ENCODE assay signal across 19 cellular contexts in genomic region chr11:32489464-32489863, GRCh38. TPM values are rescaled to one million over a fixed set of nuclear protein-coding genes. Genes with fewer than 3 reads are reported as not detected.
"Had no signal": no experiment of that assay in that cellular context is flagged by ENCODE, and none has a peak within 500 bp of the region (broad histone marks: within the 10 kb centered on the region; RNA-seq: fewer than 3 reads in every experiment).

No MANE protein-coding gene starts in this region.

- H3K4me3 Mint-ChIP-seq: activated CD8-positive, alpha-beta T cell treated with anti-CD3 and anti-CD28 coated beads for 36 hours; activated naive CD8-positive, alpha-beta T cell treated with anti-CD3 and anti-CD28 coated beads for 36 hours; natural killer cell; stimulated activated memory B cell treated with anti-CD40 and anti-IgM and Interleukin-4, amounts not matched to agents 10 μg/mL and 1 μg/mL and 100 μg/mL, for 72 hours had no signal

- H3K27me3 Mint-ChIP-seq: activated CD8-positive, alpha-beta T cell treated with anti-CD3 and anti-CD28 coated beads for 36 hours; stimulated activated memory B cell treated with anti-CD40 and anti-IgM and Interleukin-4, amounts not matched to agents 10 μg/mL and 1 μg/mL and 100 μg/mL, for 72 hours had no signal

- H3K27ac ChIP-seq: body of pancreas, left lung, thyroid gland had no signal

- ATAC-seq: activated CD8-positive, alpha-beta T cell treated with anti-CD3 and anti-CD28 coated beads for 36 hours; body of pancreas; left lung; natural killer cell; stimulated activated memory B cell treated with anti-CD40 and anti-IgM and Interleukin-4, amounts not matched to agents 10 μg/mL and 1 μg/mL and 100 μg/mL, for 72 hours had no signal

- H3K36me3 ChIP-seq: left lung, thyroid gland had no signal

- H3K9me3 Mint-ChIP-seq: activated CD8-positive, alpha-beta T cell treated with anti-CD3 and anti-CD28 coated beads for 36 hours; activated naive CD8-positive, alpha-beta T cell treated with anti-CD3 and anti-CD28 coated beads for 36 hours; natural killer cell; stimulated activated memory B cell treated with anti-CD40 and anti-IgM and Interleukin-4, amounts not matched to agents 10 μg/mL and 1 μg/mL and 100 μg/mL, for 72 hours had no signal

- H3K4me1 ChIP-seq: left lung, thyroid gland had no signal

- H3K4me1 Mint-ChIP-seq: activated naive CD8-positive, alpha-beta T cell treated with anti-CD3 and anti-CD28 coated beads for 36 hours; natural killer cell; stimulated activated memory B cell treated with anti-CD40 and anti-IgM and Interleukin-4, amounts not matched to agents 10 μg/mL and 1 μg/mL and 100 μg/mL, for 72 hours had no signal

- H3K36me3 Mint-ChIP-seq: activated naive CD8-positive, alpha-beta T cell treated with anti-CD3 and anti-CD28 coated beads for 36 hours; natural killer cell; stimulated activated memory B cell treated with anti-CD40 and anti-IgM and Interleukin-4, amounts not matched to agents 10 μg/mL and 1 μg/mL and 100 μg/mL, for 72 hours had no signal

- H3K4me3 ChIP-seq: body of pancreas, left lung, thyroid gland had no signal

- DNase-seq: activated CD4-positive, alpha-beta T cell treated with anti-CD3 and anti-CD28 coated beads for 4 hours; activated CD8-positive, alpha-beta memory T cell treated with anti-CD3 and anti-CD28 coated beads, Interleukin-2, amount 50 U/mL, for 48 hours; activated CD8-positive, alpha-beta T cell treated with anti-CD3 and anti-CD28 coated beads for 36 hours; activated gamma-delta T cell treated with Interleukin-2 at 50 U/mL for 16 hours; activated naive CD8-positive, alpha-beta T cell treated with anti-CD3 and anti-CD28 coated beads for 36 hours; amygdala; body of pancreas; effector CD8-positive, alpha-beta T cell; left lung; natural killer cell; nucleus accumbens; posterior cingulate gyrus; retina; thyroid gland had no signal

- H3K27ac Mint-ChIP-seq: activated CD8-positive, alpha-beta T cell treated with anti-CD3 and anti-CD28 coated beads for 36 hours; activated naive CD8-positive, alpha-beta T cell treated with anti-CD3 and anti-CD28 coated beads for 36 hours; natural killer cell; stimulated activated memory B cell treated with anti-CD40 and anti-IgM and Interleukin-4, amounts not matched to agents 10 μg/mL and 1 μg/mL and 100 μg/mL, for 72 hours had no signal

- H3K9me3 ChIP-seq: body of pancreas, left lung, thyroid gland had no signal

- H3K27me3 ChIP-seq: body of pancreas, left lung, thyroid gland had no signal

RNA-seq across cellular contexts. Expression of gene WT1, which starts 54.1 kb away (rescaled TPM):
- total RNA-seq: activated CD8-positive, alpha-beta T cell treated with anti-CD3 and anti-CD28 coated beads for 36 hours; activated naive CD8-positive, alpha-beta T cell treated with anti-CD3 and anti-CD28 coated beads for 36 hours; fibroblast of lung; frontal cortex; natural killer cell; T-helper 1 cell treated with Interleukin-12 subunit alpha and Interleukin-12 subunit beta and Interleukin-4 antibody, amounts not matched to agents 30 ng/mL and 1 ng/mL, for 36 hours had no signal
- polyA plus RNA-seq: fibroblast of lung, keratinocyte had no signal
